Comparison of ENCODE assay signal across 10 cellular contexts in genomic region chrX:102546818-102547493, GRCh38. TPM values are rescaled to one million over a fixed set of nuclear protein-coding genes. Genes with fewer than 3 reads are reported as not detected.
DNase-seq lines count a peak whose midpoint lies in the region; ATAC-seq and TF ChIP-seq lines count a peak whose summit lies in the region.
"Had no signal": no experiment of that assay in that cellular context is flagged by ENCODE, and none has a peak within 500 bp of the region (broad histone marks: within the 10 kb centered on the region; RNA-seq: fewer than 3 reads in every experiment).

No MANE protein-coding gene starts in this region.

- peak overlapping the region; percentile 59 for H3K27ac Mint-ChIP-seq in activated naive CD8-positive, alpha-beta T cell treated with anti-CD3 and anti-CD28 coated beads, Interleukin-2, amount 50 U/mL, for 24 hours

- DNase-seq in NCI-H1105 treated with DMSO at 0.1 percent for 48 hours (lab: John Stamatoyannopoulos, UW) (peak; percentile 37), posterior cingulate gyrus (peak in 6 of 10 donors; percentile 6 to 87 (median 16)), body of pancreas (no peak), transverse colon (no peak), amniotic stem cell (lab: John Stamatoyannopoulos, UW) (no peak)
- peak; percentile 8 for DNase-seq in activated naive CD8-positive, alpha-beta T cell treated with anti-CD3 and anti-CD28 coated beads, Interleukin-2, amount 50 U/mL, for 24 hours
- DNase-seq: activated CD4-positive, CD25-positive, alpha-beta regulatory T cell had no signal

- H3K4me1 ChIP-seq in body of pancreas, result no peaks in the 10 kb centered on the region
- no peaks in the 10 kb centered on the region for H3K4me1 ChIP-seq in transverse colon

- H3K4me1 Mint-ChIP-seq in activated naive CD8-positive, alpha-beta T cell treated with anti-CD3 and anti-CD28 coated beads, Interleukin-2, amount 50 U/mL, for 24 hours, result no peaks in the 10 kb centered on the region

- no peak overlapping the region for H3K27ac ChIP-seq in body of pancreas
- H3K27ac ChIP-seq in transverse colon, result no peak overlapping the region
- H3K27ac ChIP-seq: esophagus muscularis mucosa had no signal

- no peak for ATAC-seq in activated naive CD8-positive, alpha-beta T cell treated with anti-CD3 and anti-CD28 coated beads, Interleukin-2, amount 50 U/mL, for 24 hours
- ATAC-seq in body of pancreas (no peak), HG03571 (IDR thresholded peaks at IDR 0.05; ENCODE audit: unreplicated experiment) (no peak)

- H3K4me3 Mint-ChIP-seq in activated naive CD8-positive, alpha-beta T cell treated with anti-CD3 and anti-CD28 coated beads, Interleukin-2, amount 50 U/mL, for 24 hours, result peak overlapping the region; percentile 76

- no peaks in the 10 kb centered on the region for H3K36me3 Mint-ChIP-seq in activated naive CD8-positive, alpha-beta T cell treated with anti-CD3 and anti-CD28 coated beads, Interleukin-2, amount 50 U/mL, for 24 hours (ENCODE audit: low read depth)

- H3K27me3 ChIP-seq in body of pancreas (no peaks in the 10 kb centered on the region), transverse colon (no peaks in the 10 kb centered on the region)

- intact Hi-C loops in posterior cingulate gyrus (cut with DNase I) (no loop called here), body of pancreas (cut with DNase I) (no loop called here), transverse colon (cut with DNase I; ENCODE audit: low total_unique reads) (no loop called here)

- no peaks in the 10 kb centered on the region for H3K9me3 ChIP-seq in body of pancreas
- H3K9me3 ChIP-seq in transverse colon, result no peaks in the 10 kb centered on the region
- H3K9me3 ChIP-seq: esophagus muscularis mucosa had no signal

- no peak for TF ChIP-seq POLR2A in body of pancreas (IDR thresholded peaks at IDR 0.05)
- no peak for TF ChIP-seq POLR2A in transverse colon (IDR thresholded peaks at IDR 0.05)

- no peak for TF ChIP-seq EP300 in transverse colon (IDR thresholded peaks at IDR 0.05; ENCODE audit: low read depth)

- H3K36me3 ChIP-seq in body of pancreas (replicated peaks in 1 of 2; ENCODE audit: insufficient read depth in 1 of 2, low read depth in 2 of 2) (no peaks in the 10 kb centered on the region), transverse colon (no peaks in the 10 kb centered on the region)
- H3K36me3 ChIP-seq: esophagus muscularis mucosa had no signal

- no peaks in the 10 kb centered on the region for H3K9me3 Mint-ChIP-seq in activated naive CD8-positive, alpha-beta T cell treated with anti-CD3 and anti-CD28 coated beads, Interleukin-2, amount 50 U/mL, for 24 hours

- H3K4me3 ChIP-seq in GM12875 (ENCODE audit: low read depth, low read length), result peak overlapping the region; percentile 35
- no peak overlapping the region for H3K4me3 ChIP-seq in body of pancreas
- no peak overlapping the region for H3K4me3 ChIP-seq in transverse colon

- TF ChIP-seq CTCF in GM12875 (IDR thresholded peaks at IDR 0.05; ENCODE audit: borderline replicate concordance, insufficient read depth, low read depth, low read length), result no peak
- TF ChIP-seq CTCF in body of pancreas (IDR thresholded peaks at IDR 0.05), result no peak
- no peak for TF ChIP-seq CTCF in transverse colon (IDR thresholded peaks at IDR 0.05)

- 28 to 29% methylated on average over 11 to 22 of the region's 35 CpGs for WGBS in body of pancreas, 2 donors
- 68% methylated on average over 35 of the region's 35 CpGs; no CpG with 5 or more reads in 1 of the 2 donors for WGBS in transverse colon (ENCODE audit: low coverage in 1 of 2), 2 donors

- peaks cover 10% of the 10 kb centered on the region for H3K27me3 Mint-ChIP-seq in activated naive CD8-positive, alpha-beta T cell treated with anti-CD3 and anti-CD28 coated beads, Interleukin-2, amount 50 U/mL, for 24 hours

- in situ Hi-C loops in transverse colon (cut with MboI; ENCODE audit: low pct_ligation_motif_present in 1 of 4, low pct_unique_long_range_greater_than_20kb in 1 of 4, low sequenced_read_pairs in 3 of 4), result no loop called here

RNA-seq across cellular contexts. Expression of gene TMSB15A, which starts 30.4 kb away (rescaled TPM):
- total RNA-seq in body of pancreas (not detected), transverse colon (not detected)

RNA-seq across cellular contexts. Expression of gene ARMCX5, which starts 52.4 kb away (rescaled TPM):
- 1 to 10 TPM; 4.6 to 8.8 TPM for total RNA-seq in body of pancreas
- 10 to 100 TPM in 3 of 4 donors, 1 to 10 TPM in 1; 4.2 to 18.6 (median 12.4) TPM for total RNA-seq in transverse colon

Comparison
In these comparisons a context has a peak if more than half of its experiments do, and no peak if none do; other contexts are left out.
1. DNase-seq: peak in NCI-H1105 treated with DMSO at 0.1 percent for 48 hours (single experiment), activated naive CD8-positive, alpha-beta T cell treated with anti-CD3 and anti-CD28 coated beads, Interleukin-2, amount 50 U/mL, for 24 hours (single experiment) and posterior cingulate gyrus (6 of 10); none in body of pancreas (0 of 4), transverse colon (single experiment) and amniotic stem cell (single experiment).